ENCODE assay signal across 24 cellular contexts in the genomic region with DNA sequence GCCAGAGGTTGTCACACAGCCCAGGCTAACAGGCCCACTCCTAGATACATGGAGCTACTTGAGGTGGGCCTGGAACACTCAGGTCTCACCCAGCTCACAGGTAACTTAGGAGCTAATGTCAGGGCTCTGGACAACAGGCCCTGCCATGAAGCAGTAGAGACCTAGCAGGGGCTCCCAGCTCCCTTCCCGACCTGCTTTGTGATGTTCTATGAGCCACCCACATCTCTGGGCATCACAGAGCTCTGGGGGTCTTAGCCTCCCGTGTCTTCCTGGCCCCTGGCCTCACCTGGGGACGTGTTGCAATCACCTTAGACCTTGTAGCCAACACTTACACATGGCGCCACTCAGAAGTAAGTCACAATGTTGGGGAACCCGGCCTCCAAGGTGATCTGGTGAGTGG. TPM values are rescaled to one million over a fixed set of nuclear protein-coding genes. Genes with fewer than 3 reads are reported as not detected.
"Had no signal": no experiment of that assay in that cellular context is flagged by ENCODE, and none has a peak within 500 bp of the region (broad histone marks: within the 10 kb centered on the region; RNA-seq: fewer than 3 reads in every experiment).

No MANE protein-coding gene starts in this region.

- DNase-seq: activated CD4-positive, alpha-beta T cell treated with anti-CD3 and anti-CD28 coated beads for 36 hours; activated CD4-positive, CD25-positive, alpha-beta regulatory T cell; activated CD8-positive, alpha-beta memory T cell treated with anti-CD3 and anti-CD28 coated beads, Interleukin-2, amount 50 U/mL, for 4 hours; activated CD8-positive, alpha-beta T cell treated with anti-CD3 and anti-CD28 coated beads for 36 hours; activated gamma-delta T cell treated with Interleukin-2 at 50 U/mL for 16 hours; activated naive CD4-positive, alpha-beta T cell treated with anti-CD3 and anti-CD28 coated beads, Interleukin-2, amount 10 ng/mL, durations not matched to agents 7 days and 5 days; activated naive CD8-positive, alpha-beta T cell treated with anti-CD3 and anti-CD28 coated beads for 36 hours; activated T-cell treated with anti-CD3 and anti-CD28 coated beads, Interleukin-2, amount 50 U/mL, for 72 hours; brain microvascular endothelial cell; KBM-7; NCI-H1048; NCI-H146; NCI-H187 treated with DMSO at 0.1 percent for 48 hours; NCI-H2081 treated with DMSO at 0.1 percent for 48 hours; NCI-H446; NCI-H524; PC-3; SHP77; T-helper 9 cell had no signal

- H3K9me3 Mint-ChIP-seq: activated CD8-positive, alpha-beta T cell treated with anti-CD3 and anti-CD28 coated beads for 36 hours; activated naive CD4-positive, alpha-beta T cell treated with anti-CD3 and anti-CD28 coated beads, Interleukin-2, amount 10 ng/mL, durations not matched to agents 7 days and 5 days; activated naive CD8-positive, alpha-beta T cell treated with anti-CD3 and anti-CD28 coated beads for 36 hours; activated T-cell treated with anti-CD3 and anti-CD28 coated beads, Interleukin-2, amount 50 U/mL, for 72 hours; activated T-helper 2 cell treated with anti-CD3 and anti-CD28 coated beads, Interferon-gamma antibody, Interleukin-2, Interleukin-4, amounts not matched to agents 10 μg/mL and 5 μg/mL and 100 μg/mL, durations not matched to agents 14 hours and 24 hours and 36 hours; T-helper 1 cell treated with Interleukin-12 subunit alpha and Interleukin-12 subunit beta and Interleukin-4 antibody, amounts not matched to agents 30 μg/mL and 1 μg/mL, for 36 hours had no signal

- H3K4me3 Mint-ChIP-seq: activated CD4-positive, alpha-beta T cell treated with anti-CD3 and anti-CD28 coated beads for 36 hours; activated CD8-positive, alpha-beta T cell treated with anti-CD3 and anti-CD28 coated beads for 36 hours; activated naive CD4-positive, alpha-beta T cell treated with anti-CD3 and anti-CD28 coated beads, Interleukin-2, amount 10 ng/mL, durations not matched to agents 7 days and 5 days; activated naive CD8-positive, alpha-beta T cell treated with anti-CD3 and anti-CD28 coated beads for 36 hours; activated T-cell treated with anti-CD3 and anti-CD28 coated beads, Interleukin-2, amount 50 U/mL, for 72 hours; T-helper 1 cell treated with Interleukin-12 subunit alpha and Interleukin-12 subunit beta and Interleukin-4 antibody, amounts not matched to agents 30 μg/mL and 1 μg/mL, for 36 hours had no signal

- H3K36me3 Mint-ChIP-seq: activated naive CD4-positive, alpha-beta T cell treated with anti-CD3 and anti-CD28 coated beads, Interleukin-2, amount 10 ng/mL, durations not matched to agents 7 days and 5 days; activated naive CD8-positive, alpha-beta T cell treated with anti-CD3 and anti-CD28 coated beads for 36 hours had no signal

- H3K4me1 Mint-ChIP-seq: activated CD4-positive, alpha-beta T cell treated with anti-CD3 and anti-CD28 coated beads for 36 hours; activated naive CD4-positive, alpha-beta T cell treated with anti-CD3 and anti-CD28 coated beads, Interleukin-2, amount 10 ng/mL, durations not matched to agents 7 days and 5 days; activated naive CD8-positive, alpha-beta T cell treated with anti-CD3 and anti-CD28 coated beads for 36 hours had no signal

- H3K27ac ChIP-seq: brain microvascular endothelial cell had no signal

- H3K27ac Mint-ChIP-seq: activated CD4-positive, alpha-beta T cell treated with anti-CD3 and anti-CD28 coated beads for 36 hours; activated CD8-positive, alpha-beta T cell treated with anti-CD3 and anti-CD28 coated beads for 36 hours; activated naive CD4-positive, alpha-beta T cell treated with anti-CD3 and anti-CD28 coated beads, Interleukin-2, amount 10 ng/mL, durations not matched to agents 7 days and 5 days; activated naive CD8-positive, alpha-beta T cell treated with anti-CD3 and anti-CD28 coated beads for 36 hours; activated T-cell treated with anti-CD3 and anti-CD28 coated beads, Interleukin-2, amount 50 U/mL, for 72 hours; activated T-helper 2 cell treated with anti-CD3 and anti-CD28 coated beads, Interferon-gamma antibody, Interleukin-2, Interleukin-4, amounts not matched to agents 10 μg/mL and 5 μg/mL and 100 μg/mL, durations not matched to agents 14 hours and 24 hours and 36 hours; T-helper 1 cell treated with Interleukin-12 subunit alpha and Interleukin-12 subunit beta and Interleukin-4 antibody, amounts not matched to agents 30 μg/mL and 1 μg/mL, for 36 hours had no signal

- H3K36me3 ChIP-seq: brain microvascular endothelial cell had no signal

- H3K27me3 Mint-ChIP-seq: activated CD4-positive, alpha-beta T cell treated with anti-CD3 and anti-CD28 coated beads for 36 hours; activated CD8-positive, alpha-beta T cell treated with anti-CD3 and anti-CD28 coated beads for 36 hours; activated naive CD8-positive, alpha-beta T cell treated with anti-CD3 and anti-CD28 coated beads for 36 hours had no signal

RNA-seq across cellular contexts. Expression of gene WDFY4, which starts 12.4 kb away (rescaled TPM):
- total RNA-seq: LHCN-M2, M059J, PC-3, SK-MEL-5 had no signal
